ENCODE assay signal across 8 cellular contexts in the genomic region with DNA sequence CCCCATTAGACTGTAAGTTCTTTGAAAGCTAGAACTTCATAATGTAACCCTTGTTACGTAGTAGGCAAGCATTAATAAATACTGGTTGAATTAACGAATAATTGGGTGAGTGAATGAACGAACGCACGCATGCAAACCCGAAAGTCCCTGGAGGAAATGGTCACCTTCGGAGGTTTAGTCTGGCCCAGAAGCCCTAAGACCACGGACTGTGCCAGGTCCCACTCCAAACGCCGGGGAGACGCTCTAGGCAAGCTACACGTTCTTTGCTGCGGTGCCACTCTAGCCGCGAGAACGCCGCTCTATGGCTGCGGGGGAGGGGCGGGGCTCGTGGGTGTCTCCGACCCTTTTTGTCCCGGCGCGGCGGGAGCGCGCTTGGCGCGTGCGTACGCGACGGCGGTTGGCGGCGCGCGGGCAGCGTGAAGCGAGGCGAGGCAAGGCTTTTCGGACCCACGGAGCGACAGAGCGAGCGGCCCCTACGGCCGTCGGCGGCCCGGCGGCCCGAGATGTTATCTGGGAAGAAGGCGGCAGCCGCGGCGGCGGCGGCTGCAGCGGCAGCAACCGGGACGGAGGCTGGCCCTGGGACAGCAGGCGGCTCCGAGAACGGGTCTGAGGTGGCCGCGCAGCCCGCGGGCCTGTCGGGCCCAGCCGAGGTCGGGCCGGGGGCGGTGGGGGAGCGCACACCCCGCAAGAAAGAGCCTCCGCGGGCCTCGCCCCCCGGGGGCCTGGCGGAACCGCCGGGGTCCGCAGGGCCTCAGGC. TPM values are rescaled to one million over a fixed set of nuclear protein-coding genes. Genes with fewer than 3 reads are reported as not detected.
DNase-seq lines count a peak whose midpoint lies in the region; ATAC-seq and TF ChIP-seq lines count a peak whose summit lies in the region.

A gene (plus strand): TSS at position 375 of the 757 bp plus-strand sequence. CDS start 129 bp downstream, at position 504.

- no peak for TF ChIP-seq EP300 in ovary (IDR thresholded peaks at IDR 0.05)

- H3K4me1 ChIP-seq in ovary (ENCODE audit: insufficient read depth): peaks cover 4% of the 10 kb centered on the region
- H3K4me1 ChIP-seq in thyroid gland: peaks cover 5 to 16% of the 10 kb centered on the region in 2 donors

- H3K27me3 ChIP-seq in SU-DHL-6 (ENCODE audit: low read length) (no peaks in the 10 kb centered on the region), ovary (no peaks in the 10 kb centered on the region), thyroid gland (no peaks in the 10 kb centered on the region)

- peak within 1 kb of the TSS; percentile 91 for H3K4me2 ChIP-seq in SU-DHL-6 (ENCODE audit: low read depth, low read length, poor library complexity, severe bottlenecking)

- peak; percentile 92 for ATAC-seq in HG02623 (IDR thresholded peaks at IDR 0.05; ENCODE audit: unreplicated experiment)
- ATAC-seq in activated naive CD8-positive, alpha-beta T cell treated with anti-CD3 and anti-CD28 coated beads, Interleukin-2, amount 10 ng/mL, durations not matched to agents 7 days and 5 days (ENCODE audit: low read depth): peak; percentile 94

- H3K27me3 Mint-ChIP-seq in activated naive CD8-positive, alpha-beta T cell treated with anti-CD3 and anti-CD28 coated beads, Interleukin-2, amount 10 ng/mL, durations not matched to agents 7 days and 5 days: no peaks in the 10 kb centered on the region

- peak within 1 kb of the TSS; percentile 95 for H3K4me3 Mint-ChIP-seq in activated naive CD8-positive, alpha-beta T cell treated with anti-CD3 and anti-CD28 coated beads, Interleukin-2, amount 10 ng/mL, durations not matched to agents 7 days and 5 days

- H3K4me1 Mint-ChIP-seq in activated naive CD8-positive, alpha-beta T cell treated with anti-CD3 and anti-CD28 coated beads, Interleukin-2, amount 10 ng/mL, durations not matched to agents 7 days and 5 days: peaks cover 29% of the 10 kb centered on the region

- H3K9me3 ChIP-seq in SU-DHL-6 (ENCODE audit: insufficient read depth, low read length) (no peaks in the 10 kb centered on the region), ovary (no peaks in the 10 kb centered on the region), thyroid gland (no peaks in the 10 kb centered on the region)

- H3K27ac ChIP-seq in SU-DHL-6 (ENCODE audit: low read depth, low read length) (peak within 1 kb of the TSS; percentile 50), ovary (peak within 1 kb of the TSS; percentile 90 to 92), thyroid gland (peak within 1 kb of the TSS; percentile 74 to 96 (median 82))

- WGBS in ovary, 3 donors: 0 to 1% (median 1%) methylated on average over 60 to 84 of the region's 84 CpGs
- 0 to 2% methylated on average over 13 to 17 of the region's 84 CpGs for WGBS in thyroid gland, 2 donors

- DNase-seq in GM12865 (ENCODE audit: low read depth) (peak; percentile 99), NCI-H1105 (lab: John Stamatoyannopoulos, UW) (peak; percentile 98), head of caudate nucleus (peak; percentile 96 to 99 (median 98)), ovary (peak; percentile 96 to 98 (median 97)), thyroid gland (peak; percentile 99 to 100)
- DNase-seq in activated naive CD8-positive, alpha-beta T cell treated with anti-CD3 and anti-CD28 coated beads, Interleukin-2, amount 10 ng/mL, durations not matched to agents 7 days and 5 days: peak; percentile 97

- H2AFZ ChIP-seq in SU-DHL-6 (ENCODE audit: low read depth, low read length, severe bottlenecking): peak within 1 kb of the TSS; percentile 86

- peak within 1 kb of the TSS; percentile 92 for H3K27ac Mint-ChIP-seq in activated naive CD8-positive, alpha-beta T cell treated with anti-CD3 and anti-CD28 coated beads, Interleukin-2, amount 10 ng/mL, durations not matched to agents 7 days and 5 days

- H4K20me1 ChIP-seq in SU-DHL-6 (ENCODE audit: low read depth, low read length): peaks cover 10% of the 10 kb centered on the region

- peaks cover 7% of the 10 kb centered on the region for H3K9me3 Mint-ChIP-seq in activated naive CD8-positive, alpha-beta T cell treated with anti-CD3 and anti-CD28 coated beads, Interleukin-2, amount 10 ng/mL, durations not matched to agents 7 days and 5 days

- H3K79me2 ChIP-seq in SU-DHL-6 (ENCODE audit: insufficient read depth, low read length): peaks cover 44% of the 10 kb centered on the region

- intact Hi-C loops in head of caudate nucleus (cut with DNase I) (no loop called here), ovary (cut with DNase I) (no loop called here), thyroid gland (cut with DNase I) (no loop called here)

- peaks cover 6% of the 10 kb centered on the region; the same call in 1 of the 2 replicates for H3F3A ChIP-seq in SU-DHL-6 (ENCODE audit: insufficient read depth)

- H3K4me3 ChIP-seq in GM12865 (ENCODE audit: low read depth, low read length) (peak within 1 kb of the TSS; percentile 88), SU-DHL-6 (ENCODE audit: insufficient read depth, low read length, poor library complexity, severe bottlenecking) (peak within 1 kb of the TSS; percentile 70), ovary (peak within 1 kb of the TSS; percentile 72), thyroid gland (replicated peaks in 1 of 3) (peak within 1 kb of the TSS; percentile 27 to 99 (median 65))

- H3K36me3 Mint-ChIP-seq in activated naive CD8-positive, alpha-beta T cell treated with anti-CD3 and anti-CD28 coated beads, Interleukin-2, amount 10 ng/mL, durations not matched to agents 7 days and 5 days: peaks cover 21% of the 10 kb centered on the region

- POLR2A ChIA-PET in activated naive CD8-positive, alpha-beta T cell treated with anti-CD3 and anti-CD28 coated beads, Interleukin-2, amount 10 ng/mL, durations not matched to agents 7 days and 5 days (lab: Charles Lee): interaction anchor here (0.6 to 2.2 kb wide), 8 partner anchors 11 to 512 kb away, joined by 3 to 9 read pairs (median 3); a partner anchor contains a TSS

- no peaks in the 10 kb centered on the region for H3K9me2 ChIP-seq in SU-DHL-6 (replicated peaks; ENCODE audit: insufficient read depth, low read length)

- TF ChIP-seq CTCF in GM12865 (IDR thresholded peaks at IDR 0.05; ENCODE audit: insufficient read depth, low read depth, low read length, missing control alignments): peak; percentile 24
- TF ChIP-seq CTCF in SU-DHL-6 (IDR thresholded peaks at IDR 0.05; ENCODE audit: insufficient read depth, low read length, poor library complexity, severe bottlenecking): peak; percentile 10
- no peak for TF ChIP-seq CTCF in ovary (IDR thresholded peaks at IDR 0.05)
- TF ChIP-seq CTCF in thyroid gland (IDR thresholded peaks at IDR 0.05): peak in 2 of 6 experiments; percentile 3 to 20

- H3K9ac ChIP-seq in SU-DHL-6 (ENCODE audit: low read length): peak within 1 kb of the TSS; percentile 81

- H3K36me3 ChIP-seq in SU-DHL-6 (ENCODE audit: low read length): peaks cover 14% of the 10 kb centered on the region
- H3K36me3 ChIP-seq in ovary: no peaks in the 10 kb centered on the region
- no peaks in the 10 kb centered on the region for H3K36me3 ChIP-seq in thyroid gland

- TF ChIP-seq POLR2A in ovary (IDR thresholded peaks at IDR 0.05): peak; percentile 79
- peak; percentile 59 to 88 for TF ChIP-seq POLR2A in thyroid gland (IDR thresholded peaks at IDR 0.05)

RNA-seq across cellular contexts. Expression of the gene that starts here (rescaled TPM):
- total RNA-seq in activated naive CD8-positive, alpha-beta T cell treated with anti-CD3 and anti-CD28 coated beads, Interleukin-2, amount 10 ng/mL, durations not matched to agents 7 days and 5 days: 10 to 100 TPM; 55.2 to 57.0 TPM
- total RNA-seq in ovary (10 to 100 TPM; 56.1 to 76.1 (median 65.7) TPM), thyroid gland (10 to 100 TPM; 56.2 to 70.0 (median 65.2) TPM)
- 10 to 100 TPM; 45.7 to 69.5 TPM for polyA plus RNA-seq in ovary

Comparison
In these comparisons a context has a peak if more than half of its experiments do, and no peak if none do; other contexts are left out.
1. Peak in every context shown above with its lines: DNase-seq, ATAC-seq, H3K4me3 ChIP-seq and H3K27ac ChIP-seq.
2. CTCF ChIP-seq: peak in GM12865 (single experiment) and SU-DHL-6 (single experiment); none in ovary (0 of 3).